In genomic region chr6:42742116-42742894, GRCh38 we compare ENCODE assay signal across 7 cellular contexts. TPM values are rescaled to one million over a fixed set of nuclear protein-coding genes. Genes with fewer than 3 reads are reported as not detected.
DNase-seq lines count a peak whose midpoint lies in the region; ATAC-seq and TF ChIP-seq lines count a peak whose summit lies in the region.

No MANE protein-coding gene starts in this region.

- H4K20me1 ChIP-seq in mammary epithelial cell (ENCODE audit: insufficient read depth, low read length) = no peaks in the 10 kb centered on the region

- BruUV-seq in mammary epithelial cell (replicated peaks; lab: Mats Ljungman, UMichigan) = no TSS peak

- ATAC-seq in left colon (no peak), T-helper 17 cell (no peak)

- no peak overlapping the region for H3K27ac ChIP-seq in mammary epithelial cell (ENCODE audit: insufficient read depth, low read depth, low read length)

- TF ChIP-seq CTCF in mammary epithelial cell (conservative IDR thresholded peaks at IDR 0.05 in 1 of 2, IDR thresholded peaks at IDR 0.05 in 1 of 2; ENCODE audit: extremely low read depth in 1 of 2, insufficient read depth in 1 of 2, low read depth in 1 of 2, low read length in 2 of 2) (no peak), progenitor cell of endocrine pancreas (IDR thresholded peaks at IDR 0.05; ENCODE audit: unreplicated experiment) (no peak)

- dilution Hi-C loops in mammary epithelial cell (cut with HindIII; ENCODE audit: low sequenced_read_pairs) = no loop called here

- no peak overlapping the region for H3K4me3 ChIP-seq in mammary epithelial cell (replicated peaks in 1 of 3; ENCODE audit: insufficient read depth in 1 of 3, low read depth in 2 of 3, low read length in 3 of 3)

- peaks cover 8% of the 10 kb centered on the region for H3K4me1 ChIP-seq in mammary epithelial cell (ENCODE audit: insufficient read depth, low read length)

- 68% methylated on average over 5 of the region's 5 CpGs for WGBS in mammary epithelial cell (ENCODE audit: low coverage, missing lambda C conversion rate)

- peaks cover 23% of the 10 kb centered on the region for H3K79me2 ChIP-seq in mammary epithelial cell (ENCODE audit: insufficient read depth, low read length)

- in situ Hi-C loops in mammary epithelial cell (cut with MboI; ENCODE audit: low sequenced_read_pairs in 2 of 2) = loop anchor here in 1 of 2 donors (25.0 kb wide), 1 partner anchor 120 kb away; no protein-coding TSS in a partner anchor

- H3K4me1 Mint-ChIP-seq in progenitor cell of endocrine pancreas (ENCODE audit: low read depth) (peaks cover 12% of the 10 kb centered on the region), T-helper 17 cell (peaks cover 5% of the 10 kb centered on the region)

- no peaks in the 10 kb centered on the region for H3K36me3 ChIP-seq in mammary epithelial cell (ENCODE audit: insufficient read depth, low read length)

- CTCF ChIA-PET in HEK293T (lab: Yijun Ruan, JAX) = interaction anchor here (0.7 to 1.5 kb wide), 2 partner anchors 16 to 194 kb away, joined by 3 to 6 read pairs; no protein-coding TSS in a partner anchor
- CTCF ChIA-PET in mammary epithelial cell (lab: Charles Lee; ENCODE audit: low non-redundant PET) = interaction anchor here (0.6 to 0.7 kb wide), 2 partner anchors 81 to 458 kb away, joined by 4 to 7 read pairs; no protein-coding TSS in a partner anchor

- no peaks in the 10 kb centered on the region for H3K27me3 ChIP-seq in mammary epithelial cell (ENCODE audit: insufficient read depth, low read length)

- H3K4me3 Mint-ChIP-seq in progenitor cell of endocrine pancreas (ENCODE audit: low read depth) (peak overlapping the region; percentile 17), T-helper 17 cell (no peak overlapping the region)

- H3K27me3 Mint-ChIP-seq in progenitor cell of endocrine pancreas (peaks cover 6% of the 10 kb centered on the region), T-helper 17 cell (no peaks in the 10 kb centered on the region)

- H3K36me3 Mint-ChIP-seq in progenitor cell of endocrine pancreas (ENCODE audit: insufficient read depth) (peaks cover 1% of the 10 kb centered on the region), T-helper 17 cell (ENCODE audit: low read depth) (peaks cover 2% of the 10 kb centered on the region)

- H3K9ac ChIP-seq in mammary epithelial cell (ENCODE audit: insufficient read depth, low read length) = no peak overlapping the region

- no peaks in the 10 kb centered on the region for H3K9me3 Mint-ChIP-seq in progenitor cell of endocrine pancreas (ENCODE audit: low read depth)

- H3K4me2 ChIP-seq in mammary epithelial cell (ENCODE audit: insufficient read depth, low read depth, low read length) = no peak overlapping the region

- H3K27ac Mint-ChIP-seq in progenitor cell of endocrine pancreas (peak overlapping the region; percentile 84), T-helper 17 cell (no peak overlapping the region)

- H3K9me3 ChIP-seq in mammary epithelial cell (replicated peaks; ENCODE audit: insufficient read depth, low read length) (no peaks in the 10 kb centered on the region), T-helper 17 cell (ENCODE audit: control insufficient read depth, low read length, poor library complexity, severe bottlenecking) (no peaks in the 10 kb centered on the region)

- DNase-seq in HEK293T (ENCODE audit: extremely low spot score) = no peak
- DNase-seq in NCI-H446 (lab: John Stamatoyannopoulos, UW) = peak; percentile 89 to 90
- peak; percentile 49 for DNase-seq in mammary epithelial cell
- DNase-seq in progenitor cell of endocrine pancreas (ENCODE audit: low spot score, unreplicated experiment) = no peak
- DNase-seq in NK-92 treated with Interleukin-12 subunit alpha and Interleukin-12 subunit beta, amount 100 ng/mL, for 24 hours (lab: John Stamatoyannopoulos, UW) = no peak
- DNase-seq in left colon = no peak
- DNase-seq in T-helper 17 cell = no peak

- intact Hi-C loops in mammary epithelial cell (cut with micrococcal nuclease) (loop anchor here (10.0 kb wide), 2 partner anchors 178 to 288 kb away; partner anchors contain the start of genes TRERF1 and UBR2), left colon (cut with DNase I, micrococcal nuclease) (no loop called here)

- POLR2A ChIA-PET in HEK293T (lab: Yijun Ruan, JAX) = interaction anchor here (0.8 to 1.0 kb wide), 2 partner anchors 40 to 137 kb away, joined by 3 to 5 read pairs; partner anchors contain the start of gene RPL7L1

- no peak overlapping the region for H2AFZ ChIP-seq in mammary epithelial cell (ENCODE audit: low read depth, low read length)

TF ChIP-seq in HEK293T, 16 proteins besides CTCF, POLR2A, EP300 and RAD21:
- TF ChIP-seq SP1 (IDR thresholded peaks at IDR 0.05) (no peak), FOXA1 (IDR thresholded peaks at IDR 0.05) (no peak), PKNOX1 (IDR thresholded peaks at IDR 0.05) (peak; percentile 74)

RNA-seq across cellular contexts. Expression of gene TBCC, which starts 3.6 kb away (rescaled TPM):
- total RNA-seq in mammary epithelial cell (10 to 100 TPM; 13.5 to 27.8 TPM), progenitor cell of endocrine pancreas (26.8 and 28.4 TPM in 2 replicates), left colon (10 to 100 TPM; 21.3 to 26.4 TPM), T-helper 17 cell (10 to 100 TPM; 71.5 to 73.2 TPM)
- polyA plus RNA-seq in mammary epithelial cell = 15.4 TPM
- 25.6 TPM for polyA minus RNA-seq in mammary epithelial cell

RNA-seq across cellular contexts. Expression of gene PRPH2, which starts 19.9 kb away (rescaled TPM):
- total RNA-seq in mammary epithelial cell (under 1 TPM; 0.09 to 0.50 TPM), progenitor cell of endocrine pancreas (0.13 TPM in 1 of 2 replicates, not detected in the other), left colon (under 1 TPM; 0.40 to 0.67 TPM), T-helper 17 cell (not detected)
- not detected for polyA plus RNA-seq in mammary epithelial cell
- not detected for polyA minus RNA-seq in mammary epithelial cell

RNA-seq across cellular contexts. Expression of gene BICRAL, which starts 39.5 kb away (rescaled TPM):
- total RNA-seq in mammary epithelial cell (1 to 10 TPM; 7.2 to 7.9 TPM), progenitor cell of endocrine pancreas (13.2 and 14.4 TPM in 2 replicates), left colon (10 to 100 TPM; 20.2 to 20.5 TPM), T-helper 17 cell (10 to 100 TPM; 31.9 to 34.1 TPM)
- 6.6 TPM for polyA plus RNA-seq in mammary epithelial cell
- polyA minus RNA-seq in mammary epithelial cell = 9.8 TPM

Comparison
In these comparisons a context has a peak if more than half of its experiments do, and no peak if none do; other contexts are left out.
1. DNase-seq: peak in NCI-H446 (2 of 2) and mammary epithelial cell (single experiment); none in HEK293T (single experiment), progenitor cell of endocrine pancreas (single experiment), NK-92 treated with Interleukin-12 subunit alpha and Interleukin-12 subunit beta, amount 100 ng/mL, for 24 hours (single experiment), left colon (0 of 2) and T-helper 17 cell (0 of 3).